ENCODE assay signal across 16 cellular contexts in the genomic region with DNA sequence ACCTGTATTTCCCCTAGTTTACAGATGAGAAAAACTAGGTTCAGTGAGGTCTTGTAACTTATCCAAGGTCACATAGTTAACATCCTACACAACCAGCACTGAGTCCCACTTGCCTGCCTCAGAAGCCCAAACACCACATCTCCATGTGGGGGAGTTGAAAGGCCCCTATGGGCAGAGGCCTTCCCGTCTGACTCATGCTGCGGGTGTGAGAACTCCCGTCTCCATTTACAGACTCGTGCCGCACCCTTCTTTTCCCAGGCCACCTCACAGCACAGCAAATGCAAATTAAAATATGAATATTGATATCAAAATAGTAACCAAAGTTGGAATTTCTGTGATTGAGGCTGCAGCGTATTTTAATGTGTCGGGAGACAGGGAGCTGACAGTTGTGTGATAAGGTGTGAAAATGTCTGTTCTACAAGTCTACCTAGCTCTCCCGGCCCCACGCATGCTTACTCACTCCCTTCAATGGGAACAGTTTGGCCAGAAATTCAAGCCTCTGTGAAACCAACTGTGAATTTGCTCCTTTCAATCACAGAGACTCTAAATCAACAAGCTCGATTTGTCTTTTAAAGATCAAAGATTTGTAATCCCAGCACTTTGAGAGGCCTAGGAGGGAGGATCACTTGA.
DNase-seq lines count a peak whose midpoint lies in the region; ATAC-seq, FAIRE-seq and TF ChIP-seq lines count a peak whose summit lies in the region.
"Had no signal": no experiment of that assay in that cellular context is flagged by ENCODE, and none has a peak within 500 bp of the region (broad histone marks: within the 10 kb centered on the region; RNA-seq: fewer than 3 reads in every experiment).

No MANE protein-coding gene starts in this region.

- H3K27me3 ChIP-seq in astrocyte (ENCODE audit: insufficient read depth, low read length): no peaks in the 10 kb centered on the region
- no peaks in the 10 kb centered on the region for H3K27me3 ChIP-seq in aorta (ENCODE audit: control insufficient read depth in 1 of 2, insufficient read depth in 2 of 2, low read length in 1 of 2)
- H3K27me3 ChIP-seq: tibial artery had no signal

- peaks cover 4% of the 10 kb centered on the region for H3K4me1 ChIP-seq in astrocyte (ENCODE audit: insufficient read depth, low read length)
- H3K4me1 ChIP-seq in aorta (ENCODE audit: control insufficient read depth in 1 of 2, insufficient read depth in 2 of 2, low read length in 2 of 2): no peaks in the 10 kb centered on the region
- H3K4me1 ChIP-seq: tibial artery had no signal

- FAIRE-seq in astrocyte (lab: Jason Lieb, UNC): no peak

- no peak for TF ChIP-seq CTCF in astrocyte (IDR thresholded peaks at IDR 0.05; ENCODE audit: insufficient read depth, low read depth, low read length)

- no peaks in the 10 kb centered on the region for H4K20me1 ChIP-seq in astrocyte (ENCODE audit: insufficient read depth, low read length)

- H3K27ac ChIP-seq in astrocyte (ENCODE audit: low read depth, low read length) (no peak overlapping the region), aorta (ENCODE audit: low read depth in 1 of 2, low read length in 2 of 2) (no peak overlapping the region)
- H3K27ac ChIP-seq: tibial artery had no signal

- WGBS in aorta, 2 donors: 91 to 95% methylated on average over 10 of the region's 10 CpGs

- no peaks in the 10 kb centered on the region for H3K4me1 Mint-ChIP-seq in activated T-cell treated with anti-CD3 and anti-CD28 coated beads, Interleukin-2, amount 50 U/mL, for 24 hours (ENCODE audit: low read depth)
- peaks cover 10% of the 10 kb centered on the region for H3K4me1 Mint-ChIP-seq in astrocyte (ENCODE audit: low read depth, unreplicated experiment)
- H3K4me1 Mint-ChIP-seq in stimulated activated naive CD8-positive, alpha-beta T cell treated with anti-CD3 and anti-CD28 coated beads, Interleukin-15, amount 100 ng/mL, for 72 hours: no peaks in the 10 kb centered on the region
- no peaks in the 10 kb centered on the region for H3K4me1 Mint-ChIP-seq in activated CD4-positive, alpha-beta T cell treated with anti-CD3 and anti-CD28 coated beads, Interleukin-2, amount 10 ng/mL, durations not matched to agents 24 days and 14 days
- H3K4me1 Mint-ChIP-seq: activated CD4-positive, alpha-beta memory T cell treated with anti-CD3 and anti-CD28 coated beads, Interleukin-2, amount 10 ng/mL, durations not matched to agents 7 days and 5 days; activated T-helper 17 cell treated with anti-CD3 and anti-CD28 coated beads, Interleukin-2, amount 50 U/mL, for 72 hours had no signal

- H3K36me3 ChIP-seq in astrocyte (ENCODE audit: insufficient read depth, low read length): no peaks in the 10 kb centered on the region
- H3K36me3 ChIP-seq in aorta (ENCODE audit: control insufficient read depth in 1 of 2, insufficient read depth in 2 of 2, low read length in 1 of 2): no peaks in the 10 kb centered on the region

- no peak overlapping the region for H3K9ac ChIP-seq in astrocyte (ENCODE audit: low read length)

- H3K4me3 Mint-ChIP-seq in activated T-cell treated with anti-CD3 and anti-CD28 coated beads, Interleukin-2, amount 50 U/mL, for 24 hours: no peak overlapping the region
- peak overlapping the region; percentile 22 for H3K4me3 Mint-ChIP-seq in astrocyte (ENCODE audit: unreplicated experiment)
- H3K4me3 Mint-ChIP-seq in stimulated activated naive CD8-positive, alpha-beta T cell treated with anti-CD3 and anti-CD28 coated beads, Interleukin-15, amount 100 ng/mL, for 72 hours: no peak overlapping the region
- H3K4me3 Mint-ChIP-seq in activated CD4-positive, alpha-beta T cell treated with anti-CD3 and anti-CD28 coated beads, Interleukin-2, amount 10 ng/mL, durations not matched to agents 24 days and 14 days: no peak overlapping the region
- H3K4me3 Mint-ChIP-seq: activated CD4-positive, alpha-beta memory T cell treated with anti-CD3 and anti-CD28 coated beads, Interleukin-2, amount 10 ng/mL, durations not matched to agents 7 days and 5 days; activated T-helper 17 cell treated with anti-CD3 and anti-CD28 coated beads, Interleukin-2, amount 50 U/mL, for 72 hours had no signal

- DNase-seq in activated T-cell treated with anti-CD3 and anti-CD28 coated beads, Interleukin-2, amount 50 U/mL, for 24 hours: no peak
- no peak for DNase-seq in activated T-cell treated with anti-CD3 and anti-CD28 coated beads, Interleukin-2, amount 50 U/mL, for 1 hour
- DNase-seq in astrocyte (ENCODE audit: low read depth): peak; percentile 72
- peak; percentile 59 for DNase-seq in iPS-NIHi7 (ENCODE audit: extremely low spot score)
- DNase-seq in stromal cell of bone marrow (ENCODE audit: low read depth): peak; percentile 25
- no peak for DNase-seq in stimulated activated naive CD8-positive, alpha-beta T cell treated with anti-CD3 and anti-CD28 coated beads, Interleukin-15, amount 100 ng/mL, for 72 hours
- DNase-seq in activated CD4-positive, alpha-beta T cell treated with anti-CD3 and anti-CD28 coated beads, Interleukin-2, amount 10 ng/mL, durations not matched to agents 24 days and 14 days: no peak
- DNase-seq in aorta: no peak
- DNase-seq: 8988T; activated CD4-positive, alpha-beta memory T cell treated with anti-CD3 and anti-CD28 coated beads, Interleukin-2, amount 10 ng/mL, durations not matched to agents 7 days and 5 days; anterior cingulate cortex; C1 segment of cervical spinal cord; NCI-H748 treated with DMSO at 0.1 percent for 48 hours; stimulated activated CD4-positive, alpha-beta T cell treated with anti-CD3 and anti-CD28 coated beads, Interleukin-2, amount 100 ng/mL, for 48 hours; tibial artery had no signal

- H3K27ac Mint-ChIP-seq in activated T-cell treated with anti-CD3 and anti-CD28 coated beads, Interleukin-2, amount 50 U/mL, for 24 hours: peak overlapping the region; percentile 33
- H3K27ac Mint-ChIP-seq in astrocyte (ENCODE audit: unreplicated experiment): peak overlapping the region; percentile 87
- peak overlapping the region in 1 of 2 donors; percentile 20 for H3K27ac Mint-ChIP-seq in stimulated activated naive CD8-positive, alpha-beta T cell treated with anti-CD3 and anti-CD28 coated beads, Interleukin-15, amount 100 ng/mL, for 72 hours
- H3K27ac Mint-ChIP-seq in activated CD4-positive, alpha-beta T cell treated with anti-CD3 and anti-CD28 coated beads, Interleukin-2, amount 10 ng/mL, durations not matched to agents 24 days and 14 days: no peak overlapping the region
- H3K27ac Mint-ChIP-seq: activated CD4-positive, alpha-beta memory T cell treated with anti-CD3 and anti-CD28 coated beads, Interleukin-2, amount 10 ng/mL, durations not matched to agents 7 days and 5 days; activated T-helper 17 cell treated with anti-CD3 and anti-CD28 coated beads, Interleukin-2, amount 50 U/mL, for 72 hours had no signal

- no peaks in the 10 kb centered on the region for H3K9me3 ChIP-seq in astrocyte (ENCODE audit: insufficient read depth, low read depth, low read length)
- H3K9me3 ChIP-seq in aorta (ENCODE audit: control insufficient read depth, low read length): no peaks in the 10 kb centered on the region
- H3K9me3 ChIP-seq: tibial artery had no signal

- peaks cover 42% of the 10 kb centered on the region for H3K36me3 Mint-ChIP-seq in activated T-cell treated with anti-CD3 and anti-CD28 coated beads, Interleukin-2, amount 50 U/mL, for 24 hours (ENCODE audit: low read depth)
- H3K36me3 Mint-ChIP-seq in astrocyte (ENCODE audit: low read depth, unreplicated experiment): peaks cover 3% of the 10 kb centered on the region
- H3K36me3 Mint-ChIP-seq in activated CD4-positive, alpha-beta T cell treated with anti-CD3 and anti-CD28 coated beads, Interleukin-2, amount 10 ng/mL, durations not matched to agents 24 days and 14 days (ENCODE audit: low read depth): no peaks in the 10 kb centered on the region

- no peak overlapping the region for H3K4me2 ChIP-seq in astrocyte (ENCODE audit: low read length)

- H3K4me3 ChIP-seq in astrocyte (ENCODE audit: insufficient read depth, low read depth, low read length) (no peak overlapping the region), aorta (ENCODE audit: low read length in 2 of 2) (no peak overlapping the region)
- H3K4me3 ChIP-seq: tibial artery had no signal

- no peak for ATAC-seq in stimulated activated naive CD8-positive, alpha-beta T cell treated with anti-CD3 and anti-CD28 coated beads, Interleukin-15, amount 100 ng/mL, for 72 hours
- ATAC-seq in aorta (ENCODE audit: low FRiP score): no peak
- ATAC-seq: activated T-helper 17 cell treated with anti-CD3 and anti-CD28 coated beads, Interleukin-2, amount 50 U/mL, for 72 hours had no signal

- intact Hi-C loops in activated CD4-positive, alpha-beta T cell treated with anti-CD3 and anti-CD28 coated beads, Interleukin-2, amount 10 ng/mL, durations not matched to agents 24 days and 14 days (cut with micrococcal nuclease): no loop called here
- intact Hi-C loops in aorta (cut with DNase I): no loop called here

- H3K9me3 Mint-ChIP-seq in activated T-cell treated with anti-CD3 and anti-CD28 coated beads, Interleukin-2, amount 50 U/mL, for 24 hours: no peaks in the 10 kb centered on the region
- H3K9me3 Mint-ChIP-seq in astrocyte (ENCODE audit: unreplicated experiment): peaks cover 2% of the 10 kb centered on the region
- no peaks in the 10 kb centered on the region for H3K9me3 Mint-ChIP-seq in stimulated activated naive CD8-positive, alpha-beta T cell treated with anti-CD3 and anti-CD28 coated beads, Interleukin-15, amount 100 ng/mL, for 72 hours
- H3K9me3 Mint-ChIP-seq in activated CD4-positive, alpha-beta T cell treated with anti-CD3 and anti-CD28 coated beads, Interleukin-2, amount 10 ng/mL, durations not matched to agents 24 days and 14 days: no peaks in the 10 kb centered on the region
- H3K9me3 Mint-ChIP-seq: activated CD4-positive, alpha-beta memory T cell treated with anti-CD3 and anti-CD28 coated beads, Interleukin-2, amount 10 ng/mL, durations not matched to agents 7 days and 5 days; activated T-helper 17 cell treated with anti-CD3 and anti-CD28 coated beads, Interleukin-2, amount 50 U/mL, for 72 hours had no signal

- no peaks in the 10 kb centered on the region for H3K27me3 Mint-ChIP-seq in activated T-cell treated with anti-CD3 and anti-CD28 coated beads, Interleukin-2, amount 50 U/mL, for 24 hours
- H3K27me3 Mint-ChIP-seq in astrocyte (ENCODE audit: low read depth, unreplicated experiment): peaks cover 1% of the 10 kb centered on the region
- no peaks in the 10 kb centered on the region for H3K27me3 Mint-ChIP-seq in stimulated activated naive CD8-positive, alpha-beta T cell treated with anti-CD3 and anti-CD28 coated beads, Interleukin-15, amount 100 ng/mL, for 72 hours
- no peaks in the 10 kb centered on the region for H3K27me3 Mint-ChIP-seq in activated CD4-positive, alpha-beta T cell treated with anti-CD3 and anti-CD28 coated beads, Interleukin-2, amount 10 ng/mL, durations not matched to agents 24 days and 14 days
- H3K27me3 Mint-ChIP-seq: activated CD4-positive, alpha-beta memory T cell treated with anti-CD3 and anti-CD28 coated beads, Interleukin-2, amount 10 ng/mL, durations not matched to agents 7 days and 5 days; activated T-helper 17 cell treated with anti-CD3 and anti-CD28 coated beads, Interleukin-2, amount 50 U/mL, for 72 hours had no signal

- H2AFZ ChIP-seq in astrocyte (ENCODE audit: low read depth, low read length): no peak overlapping the region

- no peaks in the 10 kb centered on the region for H3K79me2 ChIP-seq in astrocyte (ENCODE audit: insufficient read depth, low read length)

Comparison
In these comparisons a context has a peak if more than half of its experiments do, and no peak if none do; other contexts are left out.
1. DNase-seq: peak in astrocyte (single experiment), iPS-NIHi7 (single experiment) and stromal cell of bone marrow (single experiment); none in activated T-cell treated with anti-CD3 and anti-CD28 coated beads, Interleukin-2, amount 50 U/mL, for 24 hours (single experiment), activated T-cell treated with anti-CD3 and anti-CD28 coated beads, Interleukin-2, amount 50 U/mL, for 1 hour (single experiment), stimulated activated naive CD8-positive, alpha-beta T cell treated with anti-CD3 and anti-CD28 coated beads, Interleukin-15, amount 100 ng/mL, for 72 hours (0 of 2), activated CD4-positive, alpha-beta T cell treated with anti-CD3 and anti-CD28 coated beads, Interleukin-2, amount 10 ng/mL, durations not matched to agents 24 days and 14 days (single experiment) and aorta (0 of 2).